Comparison of ENCODE assay signal across 8 cellular contexts in genomic region chr19:18000480-18000980, GRCh38. TPM values are rescaled to one million over a fixed set of nuclear protein-coding genes. Genes with fewer than 3 reads are reported as not detected.
DNase-seq lines count a peak whose midpoint lies in the region; ATAC-seq and TF ChIP-seq lines count a peak whose summit lies in the region.

No MANE protein-coding gene starts in this region.

- intact Hi-C loops in activated B cell treated with CpG ODN at 0.5 μM for 24 hours (cut with micrococcal nuclease) (loop anchor here (1.0 to 10.0 kb wide), 3 partner anchors 141 to 246 kb away; partner anchors contain the start of genes FCHO1 and RPL18A), thyroid gland (cut with DNase I) (loop anchor here (10.0 kb wide), 1 partner anchor 154 kb away; the partner anchor contains the start of gene PIK3R2)

- CTCF ChIA-PET in activated B cell treated with CpG ODN at 0.5 μM for 24 hours (lab: Charles Lee) = interaction anchor here (0.9 to 8.6 kb wide), 8 partner anchors 45 to 150 kb away, joined by 3 to 227 read pairs (median 3); partner anchors contain the start of genes CCDC124 and RPL18A

- POLR2A ChIA-PET in activated B cell treated with CpG ODN at 0.5 μM for 24 hours (lab: Charles Lee) = interaction anchor here (0.6 to 5.5 kb wide), 44 partner anchors 9 to 1228 kb away, joined by 3 to 67 read pairs (median 5); partner anchors contain the start of genes CCDC124, IL12RB1, JAK3 and JUND

- H3K36me3 ChIP-seq in iPS-20b (ENCODE audit: insufficient read depth, low read depth, low read length) (no peaks in the 10 kb centered on the region), thyroid gland (no peaks in the 10 kb centered on the region)

- WGBS in thyroid gland, 2 donors = 12% methylated on average over 21 of the region's 21 CpGs

- peak overlapping the region; percentile 52; the same call in 1 of the 2 replicates for H3K4me3 ChIP-seq in iPS-20b (ENCODE audit: low read length)
- peak overlapping the region in 1 of 3 donors; percentile 81 for H3K4me3 ChIP-seq in thyroid gland (replicated peaks in 1 of 3)

- ATAC-seq in activated B cell treated with CpG ODN at 0.5 μM for 24 hours (ENCODE audit: low read depth) (no peak), GM21515 (IDR thresholded peaks at IDR 0.05; ENCODE audit: unreplicated experiment) (no peak)

- peaks cover 27% of the 10 kb centered on the region for H3K4me1 Mint-ChIP-seq in activated T-cell treated with anti-CD3 and anti-CD28 coated beads, Interleukin-2, amount 50 U/mL, for 24 hours (ENCODE audit: low read depth)
- H3K4me1 Mint-ChIP-seq in activated B cell treated with CpG ODN at 0.5 μM for 24 hours = peaks cover 37% of the 10 kb centered on the region

- peaks cover 32% of the 10 kb centered on the region for H3K27me3 ChIP-seq in iPS-20b (ENCODE audit: insufficient read depth, low read length)
- no peaks in the 10 kb centered on the region for H3K27me3 ChIP-seq in thyroid gland

- TF ChIP-seq CTCF in activated B cell treated with CpG ODN at 0.5 μM for 24 hours (IDR thresholded peaks at IDR 0.05) (no peak), thyroid gland (IDR thresholded peaks at IDR 0.05) (no peak)

- peak; percentile 53 for DNase-seq in activated T-cell treated with anti-CD3 and anti-CD28 coated beads, Interleukin-2, amount 50 U/mL, for 24 hours
- no peak for DNase-seq in activated T-cell treated with anti-CD3 and anti-CD28 coated beads, Interleukin-2, amount 50 U/mL, for 1 hour
- DNase-seq in activated B cell treated with CpG ODN at 0.5 μM for 24 hours (no peak), thyroid gland (no peak), AG20443 (ENCODE audit: low spot score) (no peak), NCI-H2171 (lab: John Stamatoyannopoulos, UW) (no peak)

- H3K36me3 Mint-ChIP-seq in activated T-cell treated with anti-CD3 and anti-CD28 coated beads, Interleukin-2, amount 50 U/mL, for 24 hours (ENCODE audit: low read depth) = peaks cover 11% of the 10 kb centered on the region
- peaks cover 6% of the 10 kb centered on the region for H3K36me3 Mint-ChIP-seq in activated B cell treated with CpG ODN at 0.5 μM for 24 hours (ENCODE audit: low read depth)

- no peaks in the 10 kb centered on the region for H3K4me1 ChIP-seq in iPS-20b (ENCODE audit: insufficient read depth, low read length)
- H3K4me1 ChIP-seq in thyroid gland = peaks cover 4 to 17% of the 10 kb centered on the region in 2 donors

- H3K9me3 ChIP-seq in iPS-20b (ENCODE audit: insufficient read depth, low read depth, low read length) = no peaks in the 10 kb centered on the region
- no peaks in the 10 kb centered on the region for H3K9me3 ChIP-seq in thyroid gland

- H3K27me3 Mint-ChIP-seq in activated T-cell treated with anti-CD3 and anti-CD28 coated beads, Interleukin-2, amount 50 U/mL, for 24 hours = no peaks in the 10 kb centered on the region
- no peaks in the 10 kb centered on the region for H3K27me3 Mint-ChIP-seq in activated B cell treated with CpG ODN at 0.5 μM for 24 hours

- no peak overlapping the region for H3K27ac ChIP-seq in iPS-20b (ENCODE audit: low read length)
- H3K27ac ChIP-seq in thyroid gland = peak overlapping the region; percentile 87 to 95 (median 95)

- no peak overlapping the region for H3K9ac ChIP-seq in iPS-20b (ENCODE audit: low read depth, low read length)

- H3K27ac Mint-ChIP-seq in activated T-cell treated with anti-CD3 and anti-CD28 coated beads, Interleukin-2, amount 50 U/mL, for 24 hours = peak overlapping the region; percentile 97
- peak overlapping the region; percentile 96 for H3K27ac Mint-ChIP-seq in activated B cell treated with CpG ODN at 0.5 μM for 24 hours

- no peak for TF ChIP-seq POLR2A in thyroid gland (IDR thresholded peaks at IDR 0.05)

- peak overlapping the region; percentile 88 for H3K4me3 Mint-ChIP-seq in activated T-cell treated with anti-CD3 and anti-CD28 coated beads, Interleukin-2, amount 50 U/mL, for 24 hours
- peak overlapping the region; percentile 79 for H3K4me3 Mint-ChIP-seq in activated B cell treated with CpG ODN at 0.5 μM for 24 hours

- H3K9me3 Mint-ChIP-seq in activated T-cell treated with anti-CD3 and anti-CD28 coated beads, Interleukin-2, amount 50 U/mL, for 24 hours = no peaks in the 10 kb centered on the region
- H3K9me3 Mint-ChIP-seq in activated B cell treated with CpG ODN at 0.5 μM for 24 hours = no peaks in the 10 kb centered on the region

RNA-seq across cellular contexts. Expression of gene ARRDC2, which starts 7.4 kb away (rescaled TPM):
- 147 and 168 TPM in 2 replicates for total RNA-seq in activated B cell treated with CpG ODN at 0.5 μM for 24 hours
- 100 to 1,000 TPM in 2 of 4 donors, 10 to 100 TPM in 2; 51.1 to 120 (median 82.8) TPM for total RNA-seq in thyroid gland

RNA-seq across cellular contexts. Expression of gene KCNN1, which starts 33.6 kb away (rescaled TPM):
- total RNA-seq in activated B cell treated with CpG ODN at 0.5 μM for 24 hours (0.17 TPM in 1 of 2 replicates, not detected in the other), thyroid gland (under 1 TPM in 1 of 4 donors, not detected in 3; 0.22 TPM)
